In genomic region chr2:176534798-176535479, GRCh38 we compare ENCODE assay signal across 12 cellular contexts.
DNase-seq lines count a peak whose midpoint lies in the region; TF ChIP-seq lines count a peak whose summit lies in the region.
"Had no signal": no experiment of that assay in that cellular context is flagged by ENCODE, and none has a peak within 500 bp of the region (broad histone marks: within the 10 kb centered on the region; RNA-seq: fewer than 3 reads in every experiment).

No MANE protein-coding gene starts in this region.

- H3K4me3 ChIP-seq in adrenal gland: no peak overlapping the region
- H3K4me3 ChIP-seq: lung had no signal

- H3K36me3 ChIP-seq in adrenal gland (replicated peaks in 1 of 2): no peaks in the 10 kb centered on the region

- 62 to 70% (median 68%) methylated on average over 9 of the region's 9 CpGs for WGBS in adrenal gland, 4 donors

- no peaks in the 10 kb centered on the region for H3K27me3 ChIP-seq in adrenal gland

- no peaks in the 10 kb centered on the region for H3K9me3 ChIP-seq in adrenal gland (replicated peaks in 1 of 3)

- H3K4me1 ChIP-seq in adrenal gland (replicated peaks in 1 of 2): peaks cover 9 to 11% of the 10 kb centered on the region in 2 donors
- H3K4me1 ChIP-seq: parathyroid adenoma had no signal

- TF ChIP-seq POLR2A in adrenal gland (IDR thresholded peaks at IDR 0.05): no peak

- DNase-seq in COR-L47 (lab: John Stamatoyannopoulos, UW) (peak; percentile 92), M059J (ENCODE audit: low read depth) (peak; percentile 84), adrenal gland (peak; percentile 50 to 76 (median 70)), left kidney (ENCODE audit: low read depth, low spot score) (peak; percentile 30)
- DNase-seq in activated naive CD4-positive, alpha-beta T cell (lab: John Stamatoyannopoulos, UW): no peak
- no peak for DNase-seq in activated naive CD4-positive, alpha-beta T cell treated with anti-CD3 and anti-CD28 coated beads, Interleukin-2, amount 50 U/mL, for 16 hours
- no peak for DNase-seq in effector CD4-positive, alpha-beta T cell
- DNase-seq in stimulated activated CD4-positive, alpha-beta T cell treated with anti-CD3 and anti-CD28 coated beads, Interleukin-4, amount 100 ng/mL, for 4 hours: no peak
- DNase-seq: activated T-cell treated with anti-CD3 and anti-CD28 coated beads, Interleukin-2, amount 50 U/mL, for 1 hour; CD4-positive, alpha-beta memory T cell had no signal

- H3K27ac ChIP-seq in adrenal gland: peak overlapping the region in 2 of 5 donors; percentile 44 to 55
- H3K27ac ChIP-seq: parathyroid adenoma had no signal

- intact Hi-C loops in adrenal gland (cut with DNase I): no loop called here

- TF ChIP-seq CTCF in adrenal gland (IDR thresholded peaks at IDR 0.05): no peak

Comparison
In these comparisons a context has a peak if more than half of its experiments do, and no peak if none do; other contexts are left out.
1. DNase-seq: peak in COR-L47 (single experiment), M059J (single experiment), adrenal gland (7 of 7) and left kidney (single experiment); none in activated naive CD4-positive, alpha-beta T cell (0 of 4), activated naive CD4-positive, alpha-beta T cell treated with anti-CD3 and anti-CD28 coated beads, Interleukin-2, amount 50 U/mL, for 16 hours (single experiment), effector CD4-positive, alpha-beta T cell (single experiment) and stimulated activated CD4-positive, alpha-beta T cell treated with anti-CD3 and anti-CD28 coated beads, Interleukin-4, amount 100 ng/mL, for 4 hours (0 of 2).